Comparison of ENCODE assay signal across 18 cellular contexts in the genomic region with DNA sequence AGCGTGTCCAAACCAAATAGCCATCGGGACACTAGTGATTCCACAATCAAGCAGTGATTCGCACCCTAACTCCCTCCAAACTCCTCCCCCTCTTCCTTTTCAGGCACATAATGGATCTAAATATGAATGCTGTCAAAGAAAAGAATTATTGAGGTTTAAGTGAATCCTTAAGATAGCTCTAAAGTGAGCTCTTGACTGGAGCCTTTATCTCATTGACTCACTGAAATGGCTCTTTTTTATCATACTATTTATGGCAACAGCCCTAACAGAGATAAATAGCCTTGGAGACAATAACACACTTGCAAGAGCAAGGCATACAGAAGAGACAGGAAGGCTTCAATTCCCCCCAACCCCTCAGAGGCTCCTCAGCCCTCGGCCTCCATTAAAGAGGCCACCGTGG.
DNase-seq lines count a peak whose midpoint lies in the region; ATAC-seq, FAIRE-seq and TF ChIP-seq lines count a peak whose summit lies in the region.
"Had no signal": no experiment of that assay in that cellular context is flagged by ENCODE, and none has a peak within 500 bp of the region (broad histone marks: within the 10 kb centered on the region; RNA-seq: fewer than 3 reads in every experiment).

No MANE protein-coding gene starts in this region.

- no peaks in the 10 kb centered on the region for H3K36me3 ChIP-seq in K562 (ENCODE audit: control insufficient read depth, insufficient read depth, low read length)

- no peak for TF ChIP-seq EP300 in K562 (IDR thresholded peaks at IDR 0.05; ENCODE audit: low read length)

- H3K79me2 ChIP-seq in K562 (ENCODE audit: control insufficient read depth, insufficient read depth, low read length) = no peaks in the 10 kb centered on the region

- H3K4me3 ChIP-seq in K562 = no peak overlapping the region
- H3K4me3 ChIP-seq: coronary artery, thyroid gland had no signal

- intact Hi-C loops in K562 (cut with micrococcal nuclease) = no loop called here
- intact Hi-C loops in left colon (cut with DNase I, micrococcal nuclease) = no loop called here

- FAIRE-seq in K562 (lab: Jason Lieb, UNC) = peak; percentile 6

- POLR2A ChIA-PET in K562 (lab: Yijun Ruan, JAX) = interaction anchor here (0.7 to 2.1 kb wide), 6 partner anchors 11 to 39 kb away, joined by 3 to 6 read pairs (median 4); no protein-coding TSS in a partner anchor

- TF ChIP-seq RAD21 in K562 (CRISPR knock-in tag; conservative IDR thresholded peaks at IDR 0.05 in 1 of 2, IDR thresholded peaks at IDR 0.05 in 1 of 2) = no peak

- H3K27me3 ChIP-seq in K562 (ENCODE audit: control insufficient read depth in 2 of 2, insufficient read depth in 2 of 2, low read length in 2 of 2) = peaks cover 43 to 71% of the 10 kb centered on the region in 2 experiments
- H3K27me3 ChIP-seq: thyroid gland had no signal

- DNase-seq in NCI-H146 (lab: John Stamatoyannopoulos, UW) (peak; percentile 9), NCI-H146 treated with DMSO at 0.1 percent for 48 hours (lab: John Stamatoyannopoulos, UW; ENCODE audit: unreplicated experiment) (no peak), NCI-H187 treated with DMSO at 0.1 percent for 48 hours (lab: John Stamatoyannopoulos, UW) (peak; percentile 89), K562 (ENCODE audit: extremely low read depth in 1 of 4, low spot score in 3 of 4) (peak in 1 of 4 experiments; percentile 10), omental fat pad (ENCODE audit: low spot score) (no peak), left colon (no peak), NOMO-1 treated with dmso at 0.1 percent for 144 hours (lab: John Stamatoyannopoulos, UW; ENCODE audit: unreplicated experiment) (no peak)
- DNase-seq: activated CD4-positive, alpha-beta memory T cell treated with anti-CD3 and anti-CD28 coated beads for 36 hours; kidney glomerular epithelial cell; SHP77 treated with DMSO at 0.1 percent for 48 hours; stimulated activated CD4-positive, alpha-beta T cell treated with anti-CD3 and anti-CD28 coated beads, Interleukin-1b, Interleukin-23, amount 100 ng/mL, for 48 hours; stimulated activated CD8-positive, alpha-beta memory T cell treated with anti-CD3 and anti-CD28 coated beads, Interleukin-4, amount 100 ng/mL, for 48 hours; thyroid gland had no signal

- TF ChIP-seq CTCF in K562 (IDR thresholded peaks at IDR 0.05 in 2 of 3, conservative IDR thresholded peaks at IDR 0.05 in 1 of 3; ENCODE audit: insufficient read depth in 2 of 3, low read depth in 1 of 3, low read length in 3 of 3) (no peak), omental fat pad (IDR thresholded peaks at IDR 0.05) (no peak)

- no peak overlapping the region for H3K27ac ChIP-seq in K562 (ENCODE audit: extremely low read depth, low read depth, low read length)
- H3K27ac ChIP-seq: 22Rv1, C4-2B, epithelial cell of prostate, thyroid gland had no signal

- no peak for TF ChIP-seq POLR2A in K562 (conservative IDR thresholded peaks at IDR 0.05)

- no peak overlapping the region for H3K4me2 ChIP-seq in K562 (ENCODE audit: insufficient read depth, low read length)

- peaks cover 3% of the 10 kb centered on the region for H3K9me1 ChIP-seq in K562 (ENCODE audit: control insufficient read depth, insufficient read depth, low read length)

- ATAC-seq in K562 = no peak
- ATAC-seq in omental fat pad (ENCODE audit: low FRiP score) = peak; percentile 31
- no peak for ATAC-seq in left colon
- ATAC-seq in HG03095 (IDR thresholded peaks at IDR 0.05; ENCODE audit: unreplicated experiment) = no peak

- in situ Hi-C loops in K562 (cut with MboI) = no loop called here

- no TSS peak for BruUV-seq in K562 (replicated peaks; lab: Mats Ljungman, UMichigan)

- no peak overlapping the region for H3K9ac ChIP-seq in K562 (ENCODE audit: insufficient read depth in 1 of 2, low read depth in 2 of 2, low read length in 2 of 2)

- CTCF ChIA-PET in K562 (lab: Yijun Ruan, JAX; ENCODE audit: low intra/inter-chr PET ratio) = no interaction called here

- no peak overlapping the region for H2AFZ ChIP-seq in K562 (ENCODE audit: low read depth, low read length)

- no peaks in the 10 kb centered on the region; a peak in 1 of 5 replicates for H3K4me1 ChIP-seq in K562 (replicated peaks in 1 of 2; ENCODE audit: control insufficient read depth in 2 of 2, insufficient read depth in 2 of 2, low read length in 2 of 2)
- H3K4me1 ChIP-seq: thyroid gland had no signal

- H4K20me1 ChIP-seq in K562 (replicated peaks; ENCODE audit: control insufficient read depth, insufficient read depth, low read length) = no peaks in the 10 kb centered on the region; the same call in none of the 2 replicates

- H3K9me3 ChIP-seq in K562 (replicated peaks; ENCODE audit: control insufficient read depth, insufficient read depth, low read depth, low read length) = no peaks in the 10 kb centered on the region
- H3K9me3 ChIP-seq: thyroid gland had no signal

- 1% methylated on average over 5 of the region's 5 CpGs for WGBS in K562 (ENCODE audit: insufficient coverage, low coverage, missing lambda C conversion rate)

TF ChIP-seq in K562, 482 proteins besides CTCF, POLR2A, EP300 and RAD21 (continues in another document):
- no peak for TF ChIP-seq ADNP (tag; IDR thresholded peaks at IDR 0.05)
- TF ChIP-seq MEF2D (tag; conservative IDR thresholded peaks at IDR 0.05; ENCODE audit: low read depth) = peak; percentile 91
- TF ChIP-seq SMAD2 (IDR thresholded peaks at IDR 0.05; ENCODE audit: low read depth, low read length) = no peak
- TF ChIP-seq BRD9 (IDR thresholded peaks at IDR 0.05; ENCODE audit: low read depth, partially characterized antibody) = no peak
- no peak for TF ChIP-seq TEAD4 (IDR thresholded peaks at IDR 0.05; ENCODE audit: low read length)
- no peak for TF ChIP-seq TEAD4 (CRISPR knock-in tag; IDR thresholded peaks at IDR 0.05; ENCODE audit: borderline replicate concordance)
- TF ChIP-seq CBFA2T3 (IDR thresholded peaks at IDR 0.05) = peak; percentile 32; the same call in 1 of the 2 replicates
- TF ChIP-seq, protein P1, sequence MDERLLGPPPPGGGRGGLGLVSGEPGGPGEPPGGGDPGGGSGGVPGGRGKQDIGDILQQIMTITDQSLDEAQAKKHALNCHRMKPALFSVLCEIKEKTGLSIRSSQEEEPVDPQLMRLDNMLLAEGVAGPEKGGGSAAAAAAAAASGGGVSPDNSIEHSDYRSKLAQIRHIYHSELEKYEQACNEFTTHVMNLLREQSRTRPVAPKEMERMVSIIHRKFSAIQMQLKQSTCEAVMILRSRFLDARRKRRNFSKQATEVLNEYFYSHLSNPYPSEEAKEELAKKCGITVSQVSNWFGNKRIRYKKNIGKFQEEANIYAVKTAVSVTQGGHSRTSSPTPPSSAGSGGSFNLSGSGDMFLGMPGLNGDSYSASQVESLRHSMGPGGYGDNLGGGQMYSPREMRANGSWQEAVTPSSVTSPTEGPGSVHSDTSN (CRISPR knock-in tag; IDR thresholded peaks at IDR 0.05; ENCODE audit: low read depth) = no peak
- TF ChIP-seq, protein P1 (tag; conservative IDR thresholded peaks at IDR 0.05; ENCODE audit: low read depth) = peak; percentile 76
- TF ChIP-seq MEIS2 (IDR thresholded peaks at IDR 0.05; ENCODE audit: partially characterized antibody) = peak; percentile 79
- no peak for TF ChIP-seq KLF1 (tag; IDR thresholded peaks at IDR 0.05)
- no peak for TF ChIP-seq U2AF2 (optimal IDR thresholded peaks at IDR 0.05; ENCODE audit: low read depth, low read length)
- TF ChIP-seq, protein P2, sequence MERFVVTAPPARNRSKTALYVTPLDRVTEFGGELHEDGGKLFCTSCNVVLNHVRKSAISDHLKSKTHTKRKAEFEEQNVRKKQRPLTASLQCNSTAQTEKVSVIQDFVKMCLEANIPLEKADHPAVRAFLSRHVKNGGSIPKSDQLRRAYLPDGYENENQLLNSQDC (CRISPR knock-in tag; IDR thresholded peaks at IDR 0.05) = no peak
- TF ChIP-seq, protein P3, sequence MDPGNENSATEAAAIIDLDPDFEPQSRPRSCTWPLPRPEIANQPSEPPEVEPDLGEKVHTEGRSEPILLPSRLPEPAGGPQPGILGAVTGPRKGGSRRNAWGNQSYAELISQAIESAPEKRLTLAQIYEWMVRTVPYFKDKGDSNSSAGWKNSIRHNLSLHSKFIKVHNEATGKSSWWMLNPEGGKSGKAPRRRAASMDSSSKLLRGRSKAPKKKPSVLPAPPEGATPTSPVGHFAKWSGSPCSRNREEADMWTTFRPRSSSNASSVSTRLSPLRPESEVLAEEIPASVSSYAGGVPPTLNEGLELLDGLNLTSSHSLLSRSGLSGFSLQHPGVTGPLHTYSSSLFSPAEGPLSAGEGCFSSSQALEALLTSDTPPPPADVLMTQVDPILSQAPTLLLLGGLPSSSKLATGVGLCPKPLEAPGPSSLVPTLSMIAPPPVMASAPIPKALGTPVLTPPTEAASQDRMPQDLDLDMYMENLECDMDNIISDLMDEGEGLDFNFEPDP (CRISPR knock-in tag; IDR thresholded peaks at IDR 0.05) = no peak
- no peak for TF ChIP-seq RBBP5 (IDR thresholded peaks at IDR 0.05; ENCODE audit: borderline replicate concordance, insufficient read depth, low read length, poor library complexity, severe bottlenecking)
- TF ChIP-seq, protein P4, sequence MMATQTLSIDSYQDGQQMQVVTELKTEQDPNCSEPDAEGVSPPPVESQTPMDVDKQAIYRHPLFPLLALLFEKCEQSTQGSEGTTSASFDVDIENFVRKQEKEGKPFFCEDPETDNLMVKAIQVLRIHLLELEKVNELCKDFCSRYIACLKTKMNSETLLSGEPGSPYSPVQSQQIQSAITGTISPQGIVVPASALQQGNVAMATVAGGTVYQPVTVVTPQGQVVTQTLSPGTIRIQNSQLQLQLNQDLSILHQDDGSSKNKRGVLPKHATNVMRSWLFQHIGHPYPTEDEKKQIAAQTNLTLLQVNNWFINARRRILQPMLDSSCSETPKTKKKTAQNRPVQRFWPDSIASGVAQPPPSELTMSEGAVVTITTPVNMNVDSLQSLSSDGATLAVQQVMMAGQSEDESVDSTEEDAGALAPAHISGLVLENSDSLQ (IDR thresholded peaks at IDR 0.05) = peak; percentile 18; the same call in 1 of the 2 replicates

Comparison
In these comparisons a context has a peak if more than half of its experiments do, and no peak if none do; other contexts are left out.
1. DNase-seq: peak in NCI-H146 (single experiment) and NCI-H187 treated with DMSO at 0.1 percent for 48 hours (single experiment); none in NCI-H146 treated with DMSO at 0.1 percent for 48 hours (single experiment), omental fat pad (single experiment), left colon (0 of 2) and NOMO-1 treated with dmso at 0.1 percent for 144 hours (single experiment).